Comparison of ENCODE assay signal across 22 cellular contexts in the genomic region with DNA sequence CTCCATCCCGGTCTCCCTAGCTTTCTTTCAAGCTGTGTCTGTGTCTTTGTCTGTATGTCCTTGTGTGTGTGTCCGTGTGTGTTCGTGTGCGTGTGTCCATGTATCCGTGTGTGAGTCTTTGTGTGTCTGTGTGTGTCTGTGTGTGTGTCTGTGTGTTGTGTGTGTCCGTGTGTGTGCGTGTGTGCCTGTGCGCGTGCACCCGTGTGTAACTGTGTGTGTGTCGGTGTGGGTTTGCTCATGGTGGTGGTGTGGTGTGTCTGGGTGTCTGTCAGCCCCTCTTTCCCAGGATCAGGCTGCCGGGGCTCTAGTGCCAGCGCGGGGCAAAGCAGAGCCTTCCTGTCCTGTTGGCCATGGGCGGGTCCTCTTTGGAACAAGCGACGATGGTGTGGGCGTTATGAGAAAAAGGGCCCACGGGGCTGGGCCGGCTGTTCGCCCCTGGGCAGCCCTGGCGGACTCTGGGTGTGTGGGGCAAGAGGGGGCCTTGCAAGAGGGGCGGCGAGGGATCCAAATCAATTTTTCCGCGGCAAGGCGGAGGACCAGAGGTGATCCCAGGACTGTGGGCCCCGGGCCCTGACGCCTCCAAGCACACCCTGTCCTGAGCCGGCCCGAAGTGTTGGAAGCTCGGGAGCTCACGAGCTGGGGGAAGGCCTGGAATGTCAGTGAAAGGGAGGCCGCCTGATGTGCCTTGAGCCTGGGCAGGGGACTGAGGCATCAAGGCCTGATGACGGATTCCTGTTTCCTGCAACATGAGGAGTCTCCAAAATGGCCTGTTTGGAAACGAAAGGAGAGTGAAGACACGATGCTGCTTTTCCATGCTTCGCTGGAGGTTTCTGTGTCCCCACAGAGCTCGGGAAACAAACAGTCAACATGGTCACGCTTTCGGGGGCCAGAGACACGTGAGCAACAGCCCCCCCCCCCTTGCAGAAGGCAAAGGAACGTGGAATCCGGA.
A peak's percentile ranks its signal among the peaks of the same experiment; 100 is the strongest.
DNase-seq lines count a peak whose midpoint lies in the region; ATAC-seq and TF ChIP-seq lines count a peak whose summit lies in the region.
"Had no signal": no experiment of that assay in that cellular context is flagged by ENCODE, and none has a peak within 500 bp of the region (broad histone marks: within the 10 kb centered on the region; RNA-seq: fewer than 3 reads in every experiment).

No MANE protein-coding gene starts in this region.

- no peak for TF ChIP-seq CTCF in endothelial cell (IDR thresholded peaks at IDR 0.05; ENCODE audit: unreplicated experiment)

- peak; percentile 21 for ATAC-seq in stimulated activated effector memory CD8-positive, alpha-beta T cell treated with anti-CD3 and anti-CD28 coated beads, Interleukin-12 subunit alpha, Interleukin-12 subunit beta, amount 100 ng/mL, for 72 hours
- ATAC-seq: CD8-positive, alpha-beta T cell; GM23338; Panc1 had no signal

- H3K27ac Mint-ChIP-seq in endothelial cell (ENCODE audit: unreplicated experiment): peak overlapping the region; percentile 11
- H3K27ac Mint-ChIP-seq in stimulated activated effector memory CD8-positive, alpha-beta T cell treated with anti-CD3 and anti-CD28 coated beads, Interleukin-12 subunit alpha, Interleukin-12 subunit beta, amount 100 ng/mL, for 72 hours: no peak overlapping the region
- no peak overlapping the region for H3K27ac Mint-ChIP-seq in activated T-helper 1 cell treated with anti-CD3 and anti-CD28 coated beads, Interleukin-12 subunit alpha, Interleukin-12 subunit beta, Interleukin-2, Interleukin-4 antibody, amounts not matched to agents 30 ng/mL and 10 ng/mL and 1 ng/mL, durations not matched to agents 14 hours and 24 hours and 36 hours
- H3K27ac Mint-ChIP-seq: CD8-positive, alpha-beta T cell; GM23338 had no signal

- peak overlapping the region; percentile 82 for H3K4me3 Mint-ChIP-seq in endothelial cell (ENCODE audit: unreplicated experiment)
- no peak overlapping the region for H3K4me3 Mint-ChIP-seq in stimulated activated effector memory CD8-positive, alpha-beta T cell treated with anti-CD3 and anti-CD28 coated beads, Interleukin-12 subunit alpha, Interleukin-12 subunit beta, amount 100 ng/mL, for 72 hours
- no peak overlapping the region for H3K4me3 Mint-ChIP-seq in activated T-helper 1 cell treated with anti-CD3 and anti-CD28 coated beads, Interleukin-12 subunit alpha, Interleukin-12 subunit beta, Interleukin-2, Interleukin-4 antibody, amounts not matched to agents 30 ng/mL and 10 ng/mL and 1 ng/mL, durations not matched to agents 14 hours and 24 hours and 36 hours
- H3K4me3 Mint-ChIP-seq: CD8-positive, alpha-beta T cell; GM23338 had no signal

- intact Hi-C loops in activated T-helper 1 cell treated with anti-CD3 and anti-CD28 coated beads, Interleukin-12 subunit alpha, Interleukin-12 subunit beta, Interleukin-2, Interleukin-4 antibody, amounts not matched to agents 30 ng/mL and 10 ng/mL and 1 ng/mL, durations not matched to agents 14 hours and 24 hours and 36 hours (cut with micrococcal nuclease): no loop called here

- peaks cover 16% of the 10 kb centered on the region for H3K27me3 Mint-ChIP-seq in endothelial cell (ENCODE audit: unreplicated experiment)
- H3K27me3 Mint-ChIP-seq in activated T-helper 1 cell treated with anti-CD3 and anti-CD28 coated beads, Interleukin-12 subunit alpha, Interleukin-12 subunit beta, Interleukin-2, Interleukin-4 antibody, amounts not matched to agents 30 ng/mL and 10 ng/mL and 1 ng/mL, durations not matched to agents 14 hours and 24 hours and 36 hours (ENCODE audit: insufficient read depth): no peaks in the 10 kb centered on the region
- H3K27me3 Mint-ChIP-seq: IgD-negative memory B cell had no signal

- DNase-seq in D341Med (ENCODE audit: low spot score) (peak; percentile 6), endothelial cell (ENCODE audit: low spot score) (no peak), mesenteric fat pad (ENCODE audit: low spot score) (peak; percentile 91), RKO (ENCODE audit: low spot score) (no peak), NCI-H1048 (lab: John Stamatoyannopoulos, UW) (no peak), HK-2 (ENCODE audit: unreplicated experiment) (no peak)
- DNase-seq in stimulated activated effector memory CD8-positive, alpha-beta T cell treated with anti-CD3 and anti-CD28 coated beads, Interleukin-12 subunit alpha, Interleukin-12 subunit beta, amount 100 ng/mL, for 72 hours (ENCODE audit: low spot score in 2 of 2): no peak
- no peak for DNase-seq in activated T-helper 1 cell treated with anti-CD3 and anti-CD28 coated beads, Interleukin-12 subunit alpha, Interleukin-12 subunit beta, Interleukin-2, Interleukin-4 antibody, amounts not matched to agents 30 ng/mL and 10 ng/mL and 1 ng/mL, durations not matched to agents 14 hours and 24 hours and 36 hours (ENCODE audit: low spot score)
- DNase-seq: 8988T; AML-193; C1 segment of cervical spinal cord; CD8-positive, alpha-beta T cell; DMS153; NCI-H1105 treated with DMSO at 0.1 percent for 48 hours; NCI-H2081; NCI-H2171 treated with DMSO at 0.1 percent for 48 hours; NCI-H524 treated with DMSO at 0.1 percent for 48 hours; NCI-H82; SJCRH30 had no signal

- no peaks in the 10 kb centered on the region for H3K4me1 Mint-ChIP-seq in endothelial cell (ENCODE audit: unreplicated experiment)
- H3K4me1 Mint-ChIP-seq in stimulated activated effector memory CD8-positive, alpha-beta T cell treated with anti-CD3 and anti-CD28 coated beads, Interleukin-12 subunit alpha, Interleukin-12 subunit beta, amount 100 ng/mL, for 72 hours: no peaks in the 10 kb centered on the region
- H3K4me1 Mint-ChIP-seq in activated T-helper 1 cell treated with anti-CD3 and anti-CD28 coated beads, Interleukin-12 subunit alpha, Interleukin-12 subunit beta, Interleukin-2, Interleukin-4 antibody, amounts not matched to agents 30 ng/mL and 10 ng/mL and 1 ng/mL, durations not matched to agents 14 hours and 24 hours and 36 hours (ENCODE audit: low read depth): no peaks in the 10 kb centered on the region
- H3K4me1 Mint-ChIP-seq: GM23338, IgD-negative memory B cell had no signal

- H3K9me3 Mint-ChIP-seq in endothelial cell (ENCODE audit: unreplicated experiment): peaks cover 45% of the 10 kb centered on the region
- H3K9me3 Mint-ChIP-seq in stimulated activated effector memory CD8-positive, alpha-beta T cell treated with anti-CD3 and anti-CD28 coated beads, Interleukin-12 subunit alpha, Interleukin-12 subunit beta, amount 100 ng/mL, for 72 hours: peaks cover 6% of the 10 kb centered on the region
- H3K9me3 Mint-ChIP-seq in activated T-helper 1 cell treated with anti-CD3 and anti-CD28 coated beads, Interleukin-12 subunit alpha, Interleukin-12 subunit beta, Interleukin-2, Interleukin-4 antibody, amounts not matched to agents 30 ng/mL and 10 ng/mL and 1 ng/mL, durations not matched to agents 14 hours and 24 hours and 36 hours: peaks cover 55% of the 10 kb centered on the region

- peaks cover 13% of the 10 kb centered on the region for H3K36me3 Mint-ChIP-seq in endothelial cell (ENCODE audit: low read depth, unreplicated experiment)
- H3K36me3 Mint-ChIP-seq in stimulated activated effector memory CD8-positive, alpha-beta T cell treated with anti-CD3 and anti-CD28 coated beads, Interleukin-12 subunit alpha, Interleukin-12 subunit beta, amount 100 ng/mL, for 72 hours: no peaks in the 10 kb centered on the region
- H3K36me3 Mint-ChIP-seq in activated T-helper 1 cell treated with anti-CD3 and anti-CD28 coated beads, Interleukin-12 subunit alpha, Interleukin-12 subunit beta, Interleukin-2, Interleukin-4 antibody, amounts not matched to agents 30 ng/mL and 10 ng/mL and 1 ng/mL, durations not matched to agents 14 hours and 24 hours and 36 hours (ENCODE audit: low read depth): peaks cover 2% of the 10 kb centered on the region
- H3K36me3 Mint-ChIP-seq: IgD-negative memory B cell had no signal

Comparison
In these comparisons a context has a peak if more than half of its experiments do, and no peak if none do; other contexts are left out.
1. DNase-seq: peak in D341Med (single experiment) and mesenteric fat pad (single experiment); none in endothelial cell (single experiment), stimulated activated effector memory CD8-positive, alpha-beta T cell treated with anti-CD3 and anti-CD28 coated beads, Interleukin-12 subunit alpha, Interleukin-12 subunit beta, amount 100 ng/mL, for 72 hours (0 of 2), RKO (single experiment), NCI-H1048 (single experiment), HK-2 (single experiment) and activated T-helper 1 cell treated with anti-CD3 and anti-CD28 coated beads, Interleukin-12 subunit alpha, Interleukin-12 subunit beta, Interleukin-2, Interleukin-4 antibody, amounts not matched to agents 30 ng/mL and 10 ng/mL and 1 ng/mL, durations not matched to agents 14 hours and 24 hours and 36 hours (single experiment).